ENCODE assay signal across 8 cellular contexts in genomic region chr17:51164911-51165679, GRCh38. TPM values are rescaled to one million over a fixed set of nuclear protein-coding genes. Genes with fewer than 3 reads are reported as not detected.
DNase-seq lines count a peak whose midpoint lies in the region; ATAC-seq and TF ChIP-seq lines count a peak whose summit lies in the region.

No MANE protein-coding gene starts in this region.

- intact Hi-C loops in heart right ventricle (cut with DNase I), result loop anchor here in 2 of 10 donors (5.0 kb wide), 2 partner anchors 97 to 163 kb away; partner anchors contain the start of genes MBTD1 (in 1 of the 2) and UTP18 (in 1 of the 2)
- intact Hi-C loops in Right ventricle myocardium inferior (cut with DNase I), result loop anchor here (5.0 kb wide), 1 partner anchor 97 kb away; the partner anchor contains the start of genes MBTD1 and UTP18
- intact Hi-C loops in activated B cell treated with CpG ODN at 0.5 μM for 24 hours (cut with micrococcal nuclease), result loop anchor here (5.0 kb wide), 3 partner anchors 163 to 458 kb away; partner anchors contain the start of genes ANKRD40 and TOB1

- H3K9me3 Mint-ChIP-seq in activated B cell treated with CpG ODN at 0.5 μM for 24 hours, result no peaks in the 10 kb centered on the region

- no peak for TF ChIP-seq CTCF in heart right ventricle (IDR thresholded peaks at IDR 0.05)
- TF ChIP-seq CTCF in activated B cell treated with CpG ODN at 0.5 μM for 24 hours (IDR thresholded peaks at IDR 0.05), result no peak
- TF ChIP-seq CTCF in hepatocyte (IDR thresholded peaks at IDR 0.05; ENCODE audit: poor library complexity), result no peak

- peaks cover 0 to 59% (median 15%) of the 10 kb centered on the region in 9 donors for H3K36me3 ChIP-seq in heart right ventricle
- H3K36me3 ChIP-seq in hepatocyte (replicated peaks; ENCODE audit: insufficient read depth, low read depth), result no peaks in the 10 kb centered on the region

- CTCF ChIA-PET in activated B cell treated with CpG ODN at 0.5 μM for 24 hours (lab: Charles Lee), result interaction anchor here (1.3 to 2.2 kb wide), 2 partner anchors 12 to 166 kb away, joined by 5 to 11 read pairs; partner anchors contain the start of gene NME1

- peak overlapping the region; percentile 76 to 98 (median 93) for H3K27ac ChIP-seq in heart right ventricle
- peak overlapping the region; percentile 97 for H3K27ac ChIP-seq in hepatocyte

- peak overlapping the region; percentile 86 for H3K4me3 Mint-ChIP-seq in activated B cell treated with CpG ODN at 0.5 μM for 24 hours

- peaks cover 62% of the 10 kb centered on the region for H3K36me3 Mint-ChIP-seq in activated B cell treated with CpG ODN at 0.5 μM for 24 hours (ENCODE audit: low read depth)

- 59 to 65% methylated on average over 16 of the region's 16 CpGs for WGBS in heart right ventricle, 2 donors
- whole genome bisulfite sequencing in hepatocyte (ENCODE audit: low lambda C conversion rate, missing lambda C conversion rate), result 59% methylated on average over 16 of the region's 16 CpGs

- H3K27ac Mint-ChIP-seq in activated B cell treated with CpG ODN at 0.5 μM for 24 hours, result peak overlapping the region; percentile 90

- POLR2A ChIA-PET in activated B cell treated with CpG ODN at 0.5 μM for 24 hours (lab: Charles Lee), result interaction anchor here (0.8 to 4.2 kb wide), 4 partner anchors 11 to 298 kb away, joined by 3 to 51 read pairs (median 14); partner anchors contain the start of genes NME1, SPAG9 and TOB1

- H3K79me2 ChIP-seq in hepatocyte, result peaks cover 11% of the 10 kb centered on the region

- no peaks in the 10 kb centered on the region for H3K27me3 Mint-ChIP-seq in activated B cell treated with CpG ODN at 0.5 μM for 24 hours

- peak overlapping the region; percentile 98 for H3K4me2 ChIP-seq in hepatocyte

- peaks cover 24% of the 10 kb centered on the region for H3K4me1 Mint-ChIP-seq in activated B cell treated with CpG ODN at 0.5 μM for 24 hours

- ATAC-seq in heart right ventricle (peak in 4 of 8 donors; percentile 1 to 25 (median 5)), Right ventricle myocardium inferior (no peak), activated B cell treated with CpG ODN at 0.5 μM for 24 hours (ENCODE audit: low read depth) (no peak), GM18519 (IDR thresholded peaks at IDR 0.05; ENCODE audit: low FRiP score, unreplicated experiment) (no peak), HG03565 (IDR thresholded peaks at IDR 0.05; ENCODE audit: unreplicated experiment) (no peak), HG02623 (IDR thresholded peaks at IDR 0.05; ENCODE audit: unreplicated experiment) (no peak)

- H3K9me2 ChIP-seq in hepatocyte (replicated peaks; ENCODE audit: insufficient read depth), result no peaks in the 10 kb centered on the region

- DNase-seq in heart right ventricle (no peak), Right ventricle myocardium inferior (ENCODE audit: missing footprints) (no peak), activated B cell treated with CpG ODN at 0.5 μM for 24 hours (no peak), hepatocyte (ENCODE audit: low spot score) (peak; percentile 25)
- DNase-seq in stimulated activated CD8-positive, alpha-beta memory T cell treated with anti-CD3 and anti-CD28 coated beads, Interleukin-4, amount 100 ng/mL, for 48 hours, result peak; percentile 22

- H3K27me3 ChIP-seq in heart right ventricle, result no peaks in the 10 kb centered on the region
- no peaks in the 10 kb centered on the region for H3K27me3 ChIP-seq in hepatocyte

- peak overlapping the region in 9 of 10 donors; percentile 65 to 97 (median 91) for H3K4me3 ChIP-seq in heart right ventricle
- H3K4me3 ChIP-seq in hepatocyte, result peak overlapping the region; percentile 85

- H4K20me1 ChIP-seq in hepatocyte (ENCODE audit: insufficient read depth, poor library complexity, severe bottlenecking), result no peaks in the 10 kb centered on the region

- H3K4me1 ChIP-seq in heart right ventricle, result peaks cover 0 to 20% (median 14%) of the 10 kb centered on the region in 9 donors
- peaks cover 8% of the 10 kb centered on the region for H3K4me1 ChIP-seq in hepatocyte (ENCODE audit: insufficient read depth)

- H3K9me3 ChIP-seq in heart right ventricle, result no peaks in the 10 kb centered on the region
- no peaks in the 10 kb centered on the region for H3K9me3 ChIP-seq in hepatocyte (ENCODE audit: low read depth)

- peak overlapping the region; percentile 99 for H2AFZ ChIP-seq in hepatocyte

RNA-seq across cellular contexts. Expression of gene NME2, which starts 1.1 kb away (rescaled TPM):
- total RNA-seq in heart right ventricle (100 to 1,000 TPM; 117 to 302 (median 208) TPM), Right ventricle myocardium inferior (278 TPM), activated B cell treated with CpG ODN at 0.5 μM for 24 hours (439 and 524 TPM in 2 replicates), hepatocyte (290 and 326 TPM in 2 replicates)
- polyA plus RNA-seq in heart right ventricle (100 to 1,000 TPM; 351 to 965 TPM), hepatocyte (480 and 531 TPM in 2 replicates)

RNA-seq across cellular contexts. Expression of gene NME1, which starts 11.7 kb away (rescaled TPM):
- total RNA-seq in heart right ventricle, result 10 to 100 TPM; 12.9 to 52.0 (median 21.8) TPM
- polyA plus RNA-seq in heart right ventricle, result 100 to 1,000 TPM in 1 of 2 donors, 10 to 100 TPM in 1; 31.8 to 169 TPM
- total RNA-seq in Right ventricle myocardium inferior, result 18.8 TPM
- 130 and 138 TPM in 2 replicates for total RNA-seq in activated B cell treated with CpG ODN at 0.5 μM for 24 hours
- 50.9 and 63.2 TPM in 2 replicates for total RNA-seq in hepatocyte
- polyA plus RNA-seq in hepatocyte, result 106 and 122 TPM in 2 replicates

RNA-seq across cellular contexts. Expression of gene SPAG9, which starts 44.4 kb away (rescaled TPM):
- total RNA-seq in heart right ventricle, result 10 to 100 TPM; 43.3 to 65.8 (median 52.8) TPM
- polyA plus RNA-seq in heart right ventricle, result 10 to 100 TPM; 20.7 to 24.0 TPM
- total RNA-seq in Right ventricle myocardium inferior, result 49.4 TPM
- total RNA-seq in activated B cell treated with CpG ODN at 0.5 μM for 24 hours, result 41.6 and 49.3 TPM in 2 replicates
- total RNA-seq in hepatocyte, result 70.1 and 82.7 TPM in 2 replicates
- 26.5 and 35.1 TPM in 2 replicates for polyA plus RNA-seq in hepatocyte

Comparison
In these comparisons a context has a peak if more than half of its experiments do, and no peak if none do; other contexts are left out.
1. DNase-seq: peak in hepatocyte (single experiment) and stimulated activated CD8-positive, alpha-beta memory T cell treated with anti-CD3 and anti-CD28 coated beads, Interleukin-4, amount 100 ng/mL, for 48 hours (single experiment); none in heart right ventricle (0 of 2), Right ventricle myocardium inferior (single experiment) and activated B cell treated with CpG ODN at 0.5 μM for 24 hours (single experiment).